Comparison of ENCODE assay signal across 3 cellular contexts in the genomic region with DNA sequence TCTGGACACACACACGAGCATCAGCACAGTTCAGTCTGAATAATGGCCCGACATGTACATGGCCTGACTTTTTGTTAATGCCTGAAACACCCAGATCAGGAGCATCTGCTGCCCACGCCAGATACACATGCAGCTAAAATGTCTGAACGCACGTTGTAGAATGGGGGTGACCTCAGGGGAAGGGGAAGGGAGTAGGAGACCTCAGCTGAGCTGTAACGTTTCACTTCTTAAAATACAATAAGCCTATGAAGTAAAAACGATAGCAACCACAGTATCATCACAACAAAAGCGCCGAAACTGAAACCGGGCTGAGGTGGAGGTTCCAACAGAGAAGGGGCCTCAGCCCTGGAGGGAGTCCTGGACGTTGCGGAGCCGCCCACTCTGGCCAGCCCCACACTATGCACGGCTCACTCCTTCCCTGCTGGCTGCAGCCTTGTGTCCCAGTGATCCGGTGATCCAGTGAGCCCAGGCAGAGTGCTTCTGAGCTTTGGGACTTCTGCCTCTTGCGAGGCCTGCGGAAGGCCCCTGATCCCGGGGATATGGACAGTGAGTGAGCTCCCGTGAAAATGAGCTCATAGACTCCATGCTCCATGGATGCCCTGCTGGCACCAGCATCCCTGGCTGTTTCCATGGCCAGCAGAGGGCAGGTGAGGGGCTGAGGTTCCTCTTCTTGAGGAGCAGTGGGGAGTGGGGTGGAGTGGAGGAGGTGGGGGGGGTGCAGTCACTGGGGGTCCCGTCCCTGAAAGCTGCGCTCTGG.
TF ChIP-seq lines count a peak whose summit lies in the region.

No MANE protein-coding gene starts in this region.

TF ChIP-seq in SK-N-SH, 30 proteins besides CTCF, POLR2A, EP300 and RAD21:
- TF ChIP-seq EZH2phosphoT487 (IDR thresholded peaks at IDR 0.05; ENCODE audit: borderline replicate concordance, low read depth), result no peak
- no peak for TF ChIP-seq JUND (IDR thresholded peaks at IDR 0.05)
- no peak for TF ChIP-seq RXRA (IDR thresholded peaks at IDR 0.05; ENCODE audit: borderline replicate concordance, low read depth)
- no peak for TF ChIP-seq GATA2 (CRISPR knock-in tag; IDR thresholded peaks at IDR 0.05)
- TF ChIP-seq, protein P1, sequence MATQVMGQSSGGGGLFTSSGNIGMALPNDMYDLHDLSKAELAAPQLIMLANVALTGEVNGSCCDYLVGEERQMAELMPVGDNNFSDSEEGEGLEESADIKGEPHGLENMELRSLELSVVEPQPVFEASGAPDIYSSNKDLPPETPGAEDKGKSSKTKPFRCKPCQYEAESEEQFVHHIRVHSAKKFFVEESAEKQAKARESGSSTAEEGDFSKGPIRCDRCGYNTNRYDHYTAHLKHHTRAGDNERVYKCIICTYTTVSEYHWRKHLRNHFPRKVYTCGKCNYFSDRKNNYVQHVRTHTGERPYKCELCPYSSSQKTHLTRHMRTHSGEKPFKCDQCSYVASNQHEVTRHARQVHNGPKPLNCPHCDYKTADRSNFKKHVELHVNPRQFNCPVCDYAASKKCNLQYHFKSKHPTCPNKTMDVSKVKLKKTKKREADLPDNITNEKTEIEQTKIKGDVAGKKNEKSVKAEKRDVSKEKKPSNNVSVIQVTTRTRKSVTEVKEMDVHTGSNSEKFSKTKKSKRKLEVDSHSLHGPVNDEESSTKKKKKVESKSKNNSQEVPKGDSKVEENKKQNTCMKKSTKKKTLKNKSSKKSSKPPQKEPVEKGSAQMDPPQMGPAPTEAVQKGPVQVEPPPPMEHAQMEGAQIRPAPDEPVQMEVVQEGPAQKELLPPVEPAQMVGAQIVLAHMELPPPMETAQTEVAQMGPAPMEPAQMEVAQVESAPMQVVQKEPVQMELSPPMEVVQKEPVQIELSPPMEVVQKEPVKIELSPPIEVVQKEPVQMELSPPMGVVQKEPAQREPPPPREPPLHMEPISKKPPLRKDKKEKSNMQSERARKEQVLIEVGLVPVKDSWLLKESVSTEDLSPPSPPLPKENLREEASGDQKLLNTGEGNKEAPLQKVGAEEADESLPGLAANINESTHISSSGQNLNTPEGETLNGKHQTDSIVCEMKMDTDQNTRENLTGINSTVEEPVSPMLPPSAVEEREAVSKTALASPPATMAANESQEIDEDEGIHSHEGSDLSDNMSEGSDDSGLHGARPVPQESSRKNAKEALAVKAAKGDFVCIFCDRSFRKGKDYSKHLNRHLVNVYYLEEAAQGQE (IDR thresholded peaks at IDR 0.05; ENCODE audit: low read depth, low read length), result no peak
- TF ChIP-seq RFX5 (IDR thresholded peaks at IDR 0.05; ENCODE audit: low read length), result no peak
- TF ChIP-seq, protein P2, sequence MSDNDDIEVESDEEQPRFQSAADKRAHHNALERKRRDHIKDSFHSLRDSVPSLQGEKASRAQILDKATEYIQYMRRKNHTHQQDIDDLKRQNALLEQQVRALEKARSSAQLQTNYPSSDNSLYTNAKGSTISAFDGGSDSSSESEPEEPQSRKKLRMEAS (IDR thresholded peaks at IDR 0.05; ENCODE audit: low read depth), result no peak
- no peak for TF ChIP-seq CHD2 (IDR thresholded peaks at IDR 0.05; ENCODE audit: low read length, partially characterized antibody)
- TF ChIP-seq FOXJ3 (CRISPR knock-in tag; IDR thresholded peaks at IDR 0.05), result no peak
- TF ChIP-seq FOSL2 (IDR thresholded peaks at IDR 0.05; ENCODE audit: borderline replicate concordance, low read depth), result no peak
- no peak for TF ChIP-seq ELF1 (IDR thresholded peaks at IDR 0.05)
- TF ChIP-seq TEAD4 (IDR thresholded peaks at IDR 0.05; ENCODE audit: borderline replicate concordance, insufficient read depth), result no peak
- TF ChIP-seq MXI1 (IDR thresholded peaks at IDR 0.05; ENCODE audit: low read depth, low read length), result no peak
- TF ChIP-seq, protein P3, sequence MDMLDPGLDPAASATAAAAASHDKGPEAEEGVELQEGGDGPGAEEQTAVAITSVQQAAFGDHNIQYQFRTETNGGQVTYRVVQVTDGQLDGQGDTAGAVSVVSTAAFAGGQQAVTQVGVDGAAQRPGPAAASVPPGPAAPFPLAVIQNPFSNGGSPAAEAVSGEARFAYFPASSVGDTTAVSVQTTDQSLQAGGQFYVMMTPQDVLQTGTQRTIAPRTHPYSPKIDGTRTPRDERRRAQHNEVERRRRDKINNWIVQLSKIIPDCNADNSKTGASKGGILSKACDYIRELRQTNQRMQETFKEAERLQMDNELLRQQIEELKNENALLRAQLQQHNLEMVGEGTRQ (IDR thresholded peaks at IDR 0.05; ENCODE audit: borderline replicate concordance, low read depth, low read length), result no peak
- TF ChIP-seq NRF1 (IDR thresholded peaks at IDR 0.05; ENCODE audit: low read depth, low read length), result no peak

TF ChIP-seq in SK-N-SH treated with all-trans-retinoic acid at 6 μM for 48 hours, 23 proteins besides CTCF, POLR2A, EP300 and RAD21:
- TF ChIP-seq ZFP30 (CRISPR knock-in tag; IDR thresholded peaks at IDR 0.05) (no peak), ZC3H10 (CRISPR knock-in tag; IDR thresholded peaks at IDR 0.05) (no peak), ARNTL (CRISPR knock-in tag; IDR thresholded peaks at IDR 0.05; ENCODE audit: borderline replicate concordance, low read depth) (no peak), ZNF565 (CRISPR knock-in tag; conservative IDR thresholded peaks at IDR 0.05; ENCODE audit: low read depth) (no peak), RARB (CRISPR knock-in tag; IDR thresholded peaks at IDR 0.05) (no peak), OSR1 (CRISPR knock-in tag; IDR thresholded peaks at IDR 0.05) (no peak), GLIS3 (CRISPR knock-in tag; IDR thresholded peaks at IDR 0.05) (no peak), PPARA (CRISPR knock-in tag; IDR thresholded peaks at IDR 0.05; ENCODE audit: borderline replicate concordance) (no peak), ZFP3 (CRISPR knock-in tag; IDR thresholded peaks at IDR 0.05) (no peak), ESRRG (CRISPR knock-in tag; IDR thresholded peaks at IDR 0.05) (no peak), ZNF8 (CRISPR knock-in tag; IDR thresholded peaks at IDR 0.05) (no peak), TOX (CRISPR knock-in tag; IDR thresholded peaks at IDR 0.05; ENCODE audit: borderline replicate concordance) (no peak), TCF4 (CRISPR knock-in tag; IDR thresholded peaks at IDR 0.05; ENCODE audit: borderline replicate concordance) (no peak)
- TF ChIP-seq, protein P4, sequence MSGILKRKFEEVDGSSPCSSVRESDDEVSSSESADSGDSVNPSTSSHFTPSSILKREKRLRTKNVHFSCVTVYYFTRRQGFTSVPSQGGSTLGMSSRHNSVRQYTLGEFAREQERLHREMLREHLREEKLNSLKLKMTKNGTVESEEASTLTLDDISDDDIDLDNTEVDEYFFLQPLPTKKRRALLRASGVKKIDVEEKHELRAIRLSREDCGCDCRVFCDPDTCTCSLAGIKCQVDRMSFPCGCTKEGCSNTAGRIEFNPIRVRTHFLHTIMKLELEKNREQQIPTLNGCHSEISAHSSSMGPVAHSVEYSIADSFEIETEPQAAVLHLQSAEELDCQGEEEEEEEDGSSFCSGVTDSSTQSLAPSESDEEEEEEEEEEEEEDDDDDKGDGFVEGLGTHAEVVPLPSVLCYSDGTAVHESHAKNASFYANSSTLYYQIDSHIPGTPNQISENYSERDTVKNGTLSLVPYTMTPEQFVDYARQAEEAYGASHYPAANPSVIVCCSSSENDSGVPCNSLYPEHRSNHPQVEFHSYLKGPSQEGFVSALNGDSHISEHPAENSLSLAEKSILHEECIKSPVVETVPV (CRISPR knock-in tag; IDR thresholded peaks at IDR 0.05), result no peak
- TF ChIP-seq, protein P5, sequence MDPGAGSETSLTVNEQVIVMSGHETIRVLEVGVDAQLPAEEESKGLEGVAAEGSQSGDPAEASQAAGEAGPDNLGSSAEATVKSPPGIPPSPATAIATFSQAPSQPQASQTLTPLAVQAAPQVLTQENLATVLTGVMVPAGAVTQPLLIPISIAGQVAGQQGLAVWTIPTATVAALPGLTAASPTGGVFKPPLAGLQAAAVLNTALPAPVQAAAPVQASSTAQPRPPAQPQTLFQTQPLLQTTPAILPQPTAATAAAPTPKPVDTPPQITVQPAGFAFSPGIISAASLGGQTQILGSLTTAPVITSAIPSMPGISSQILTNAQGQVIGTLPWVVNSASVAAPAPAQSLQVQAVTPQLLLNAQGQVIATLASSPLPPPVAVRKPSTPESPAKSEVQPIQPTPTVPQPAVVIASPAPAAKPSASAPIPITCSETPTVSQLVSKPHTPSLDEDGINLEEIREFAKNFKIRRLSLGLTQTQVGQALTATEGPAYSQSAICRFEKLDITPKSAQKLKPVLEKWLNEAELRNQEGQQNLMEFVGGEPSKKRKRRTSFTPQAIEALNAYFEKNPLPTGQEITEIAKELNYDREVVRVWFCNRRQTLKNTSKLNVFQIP (CRISPR knock-in tag; IDR thresholded peaks at IDR 0.05; ENCODE audit: borderline replicate concordance, low read depth), result no peak
- TF ChIP-seq, protein P6, sequence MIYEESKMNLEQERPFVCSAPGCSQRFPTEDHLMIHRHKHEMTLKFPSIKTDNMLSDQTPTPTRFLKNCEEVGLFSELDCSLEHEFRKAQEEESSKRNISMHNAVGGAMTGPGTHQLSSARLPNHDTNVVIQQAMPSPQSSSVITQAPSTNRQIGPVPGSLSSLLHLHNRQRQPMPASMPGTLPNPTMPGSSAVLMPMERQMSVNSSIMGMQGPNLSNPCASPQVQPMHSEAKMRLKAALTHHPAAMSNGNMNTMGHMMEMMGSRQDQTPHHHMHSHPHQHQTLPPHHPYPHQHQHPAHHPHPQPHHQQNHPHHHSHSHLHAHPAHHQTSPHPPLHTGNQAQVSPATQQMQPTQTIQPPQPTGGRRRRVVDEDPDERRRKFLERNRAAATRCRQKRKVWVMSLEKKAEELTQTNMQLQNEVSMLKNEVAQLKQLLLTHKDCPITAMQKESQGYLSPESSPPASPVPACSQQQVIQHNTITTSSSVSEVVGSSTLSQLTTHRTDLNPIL (CRISPR knock-in tag; IDR thresholded peaks at IDR 0.05; ENCODE audit: low read depth), result no peak
TF ChIP-seq in SK-N-SH treated with all-trans-retinoic acid at 6 μM for 48 hours: peak in this region for 0.

TF ChIP-seq in H1, 55 proteins besides CTCF, POLR2A, EP300 and RAD21:
- TF ChIP-seq CREB1 (IDR thresholded peaks at IDR 0.05) (no peak), KDM4A (IDR thresholded peaks at IDR 0.05; ENCODE audit: low read depth, low read length, severe bottlenecking) (no peak), MAFK (IDR thresholded peaks at IDR 0.05; ENCODE audit: low read depth, low read length) (no peak), POU5F1 (IDR thresholded peaks at IDR 0.05; ENCODE audit: low read depth, low read length) (no peak), CBX5 (IDR thresholded peaks at IDR 0.05; ENCODE audit: low read depth, low read length) (no peak), EZH2 (IDR thresholded peaks at IDR 0.05; ENCODE audit: low read depth, low read length, severe bottlenecking) (no peak)
- TF ChIP-seq, protein P7, sequence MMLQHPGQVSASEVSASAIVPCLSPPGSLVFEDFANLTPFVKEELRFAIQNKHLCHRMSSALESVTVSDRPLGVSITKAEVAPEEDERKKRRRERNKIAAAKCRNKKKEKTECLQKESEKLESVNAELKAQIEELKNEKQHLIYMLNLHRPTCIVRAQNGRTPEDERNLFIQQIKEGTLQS (IDR thresholded peaks at IDR 0.05; ENCODE audit: insufficient read depth, low read depth, low read length), result no peak
- TF ChIP-seq, protein P8, sequence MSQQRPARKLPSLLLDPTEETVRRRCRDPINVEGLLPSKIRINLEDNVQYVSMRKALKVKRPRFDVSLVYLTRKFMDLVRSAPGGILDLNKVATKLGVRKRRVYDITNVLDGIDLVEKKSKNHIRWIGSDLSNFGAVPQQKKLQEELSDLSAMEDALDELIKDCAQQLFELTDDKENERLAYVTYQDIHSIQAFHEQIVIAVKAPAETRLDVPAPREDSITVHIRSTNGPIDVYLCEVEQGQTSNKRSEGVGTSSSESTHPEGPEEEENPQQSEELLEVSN (IDR thresholded peaks at IDR 0.05), result no peak
